25 cellular contexts compared by ENCODE assay signal in genomic region chr14:54646576-54647130, GRCh38.
A peak's percentile ranks its signal among the peaks of the same experiment; 100 is the strongest.
DNase-seq lines count a peak whose midpoint lies in the region; ATAC-seq and TF ChIP-seq lines count a peak whose summit lies in the region.
"Had no signal": no experiment of that assay in that cellular context is flagged by ENCODE, and none has a peak within 500 bp of the region (broad histone marks: within the 10 kb centered on the region; RNA-seq: fewer than 3 reads in every experiment).

No MANE protein-coding gene starts in this region.

- peak overlapping the region; percentile 82 for H3K27ac Mint-ChIP-seq in activated naive CD8-positive, alpha-beta T cell treated with anti-CD3 and anti-CD28 coated beads for 36 hours
- no peak overlapping the region for H3K27ac Mint-ChIP-seq in neural progenitor cell
- H3K27ac Mint-ChIP-seq: endodermal cell; nephron; stimulated activated naive B cell treated with anti-CD40 and anti-IgM and Interleukin-4, amounts not matched to agents 10 μg/mL and 1 μg/mL and 100 μg/mL, for 72 hours had no signal

- H3K79me2 ChIP-seq in Karpas-422 (ENCODE audit: low read length) = peaks cover 100% of the 10 kb centered on the region
- H3K79me2 ChIP-seq in neural progenitor cell (ENCODE audit: low read depth) = no peaks in the 10 kb centered on the region

- H3K36me3 Mint-ChIP-seq in activated naive CD8-positive, alpha-beta T cell treated with anti-CD3 and anti-CD28 coated beads for 36 hours = peaks cover 2% of the 10 kb centered on the region
- no peaks in the 10 kb centered on the region for H3K36me3 Mint-ChIP-seq in neural progenitor cell
- H3K36me3 Mint-ChIP-seq: stimulated activated naive B cell treated with anti-CD40 and anti-IgM and Interleukin-4, amounts not matched to agents 10 μg/mL and 1 μg/mL and 100 μg/mL, for 72 hours had no signal

- H3K9me3 ChIP-seq in Karpas-422 (ENCODE audit: low read length) (no peaks in the 10 kb centered on the region), neural progenitor cell (ENCODE audit: low read depth) (no peaks in the 10 kb centered on the region), subcutaneous abdominal adipose tissue (ENCODE audit: control insufficient read depth in 5 of 5, low read length in 5 of 5) (no peaks in the 10 kb centered on the region), WERI-Rb-1 (ENCODE audit: severe bottlenecking) (no peaks in the 10 kb centered on the region)
- H3K9me3 ChIP-seq: adrenal gland, body of pancreas, HAP-1, thoracic aorta had no signal

- H4K20me1 ChIP-seq in Karpas-422 (ENCODE audit: insufficient read depth, low read depth, low read length) (peaks cover 15% of the 10 kb centered on the region), neural progenitor cell (ENCODE audit: low read depth) (no peaks in the 10 kb centered on the region)

- H3K4me3 ChIP-seq in Karpas-422 (ENCODE audit: low read length) (no peak overlapping the region), neural progenitor cell (no peak overlapping the region), subcutaneous abdominal adipose tissue (ENCODE audit: low read depth in 1 of 5, low read length in 5 of 5) (no peak overlapping the region), WERI-Rb-1 (ENCODE audit: low read depth, low read length) (no peak overlapping the region)
- H3K4me3 ChIP-seq: adrenal gland, body of pancreas, HAP-1, skin epidermis, thoracic aorta had no signal

- H3K9me2 ChIP-seq in Karpas-422 (replicated peaks; ENCODE audit: insufficient read depth, low read length) = no peaks in the 10 kb centered on the region

- H3K36me3 ChIP-seq in Karpas-422 (ENCODE audit: insufficient read depth, low read length) = peaks cover 20% of the 10 kb centered on the region; the same call in 1 of the 2 replicates
- no peaks in the 10 kb centered on the region for H3K36me3 ChIP-seq in neural progenitor cell
- no peaks in the 10 kb centered on the region for H3K36me3 ChIP-seq in subcutaneous abdominal adipose tissue (ENCODE audit: control insufficient read depth in 5 of 5, insufficient read depth in 5 of 5, low read length in 5 of 5)
- H3K36me3 ChIP-seq in WERI-Rb-1 = no peaks in the 10 kb centered on the region; the same call in 1 of the 2 replicates
- H3K36me3 ChIP-seq: adrenal gland, HAP-1, thoracic aorta had no signal

- ATAC-seq in GM21367 (IDR thresholded peaks at IDR 0.05; ENCODE audit: unreplicated experiment) = no peak
- ATAC-seq: body of pancreas; Panc1; stimulated activated naive B cell treated with anti-CD40 and anti-IgM and Interleukin-4, amounts not matched to agents 10 μg/mL and 1 μg/mL and 100 μg/mL, for 72 hours had no signal

- H3K4me1 Mint-ChIP-seq in activated naive CD8-positive, alpha-beta T cell treated with anti-CD3 and anti-CD28 coated beads for 36 hours = peaks cover 25% of the 10 kb centered on the region
- peaks cover 33% of the 10 kb centered on the region for H3K4me1 Mint-ChIP-seq in neural progenitor cell

- TF ChIP-seq CTCF in neural progenitor cell (IDR thresholded peaks at IDR 0.05) (no peak), WERI-Rb-1 (IDR thresholded peaks at IDR 0.05; ENCODE audit: low read depth, low read length) (no peak)

- no peaks in the 10 kb centered on the region for H3K9me3 Mint-ChIP-seq in activated naive CD8-positive, alpha-beta T cell treated with anti-CD3 and anti-CD28 coated beads for 36 hours
- H3K9me3 Mint-ChIP-seq in neural progenitor cell = no peaks in the 10 kb centered on the region
- H3K9me3 Mint-ChIP-seq: endodermal cell; nephron; stimulated activated naive B cell treated with anti-CD40 and anti-IgM and Interleukin-4, amounts not matched to agents 10 μg/mL and 1 μg/mL and 100 μg/mL, for 72 hours had no signal

- H3K9ac ChIP-seq in Karpas-422 (ENCODE audit: low read length) (no peak overlapping the region), neural progenitor cell (no peak overlapping the region), subcutaneous abdominal adipose tissue (ENCODE audit: low read length in 5 of 5) (no peak overlapping the region)

- no peaks in the 10 kb centered on the region for H3K27me3 ChIP-seq in Karpas-422 (ENCODE audit: low read length)
- no peaks in the 10 kb centered on the region for H3K27me3 ChIP-seq in neural progenitor cell
- H3K27me3 ChIP-seq in subcutaneous abdominal adipose tissue (ENCODE audit: control insufficient read depth in 5 of 5, insufficient read depth in 4 of 5, low read length in 5 of 5) = no peaks in the 10 kb centered on the region
- no peaks in the 10 kb centered on the region for H3K27me3 ChIP-seq in WERI-Rb-1 (ENCODE audit: insufficient read depth, low read depth, severe bottlenecking)
- H3K27me3 ChIP-seq: adrenal gland, body of pancreas had no signal

- H3F3A ChIP-seq in neural progenitor cell (ENCODE audit: low read depth) = peaks cover 23% of the 10 kb centered on the region

- H3K4me1 ChIP-seq in Karpas-422 (ENCODE audit: low read length) (peaks cover 50% of the 10 kb centered on the region), neural progenitor cell (peaks cover 60% of the 10 kb centered on the region), subcutaneous abdominal adipose tissue (ENCODE audit: control insufficient read depth in 5 of 5, insufficient read depth in 5 of 5, low read length in 5 of 5) (peaks cover 4 to 48% (median 32%) of the 10 kb centered on the region in 5 donors)
- H3K4me1 ChIP-seq: body of pancreas had no signal

- peak overlapping the region; percentile 18 for H3K4me3 Mint-ChIP-seq in activated naive CD8-positive, alpha-beta T cell treated with anti-CD3 and anti-CD28 coated beads for 36 hours
- H3K4me3 Mint-ChIP-seq in neural progenitor cell = no peak overlapping the region
- H3K4me3 Mint-ChIP-seq: endodermal cell; nephron; stimulated activated naive B cell treated with anti-CD40 and anti-IgM and Interleukin-4, amounts not matched to agents 10 μg/mL and 1 μg/mL and 100 μg/mL, for 72 hours had no signal

- H3K27ac ChIP-seq in Karpas-422 (ENCODE audit: low read length) (peak overlapping the region; percentile 37), neural progenitor cell (no peak overlapping the region), subcutaneous abdominal adipose tissue (ENCODE audit: low read depth, low read length) (peak overlapping the region; percentile 5), WERI-Rb-1 (no peak overlapping the region)
- H3K27ac ChIP-seq: adrenal gland, body of pancreas had no signal

- H2AFZ ChIP-seq in Karpas-422 (ENCODE audit: low read length) (no peak overlapping the region), neural progenitor cell (replicated peaks) (no peak overlapping the region)

- no peak for DNase-seq in Karpas-422
- DNase-seq in activated naive CD8-positive, alpha-beta T cell treated with anti-CD3 and anti-CD28 coated beads for 36 hours = no peak
- DNase-seq in neural progenitor cell (ENCODE audit: low spot score) = no peak
- no peak for DNase-seq in WERI-Rb-1
- no peak for DNase-seq in SIG-M5 treated with dmso at 0.1 percent for 504 hours (lab: John Stamatoyannopoulos, UW; ENCODE audit: unreplicated experiment)
- DNase-seq: activated CD4-positive, alpha-beta T cell treated with anti-CD3 and anti-CD28 coated beads for 1 hour; activated effector memory CD4-positive, alpha-beta T cell treated with anti-CD3 and anti-CD28 coated beads, Interleukin-2, amount 50 U/mL, for 16 hours; adrenal gland; body of pancreas; C1 segment of cervical spinal cord; COR-L47; dermis blood vessel endothelial cell; hypothalamus; left colon; retina; Right ventricle myocardium superior; stimulated activated naive B cell treated with anti-CD40 and anti-IgM and Interleukin-4, amounts not matched to agents 10 μg/mL and 1 μg/mL and 100 μg/mL, for 72 hours had no signal

- H3K4me2 ChIP-seq in Karpas-422 (ENCODE audit: low read depth, low read length, poor library complexity, severe bottlenecking) = no peak overlapping the region
- peak overlapping the region; percentile 4 for H3K4me2 ChIP-seq in neural progenitor cell

- H3K27me3 Mint-ChIP-seq in activated naive CD8-positive, alpha-beta T cell treated with anti-CD3 and anti-CD28 coated beads for 36 hours = peaks cover 13% of the 10 kb centered on the region
- no peaks in the 10 kb centered on the region for H3K27me3 Mint-ChIP-seq in neural progenitor cell (ENCODE audit: insufficient read depth, low read depth)
- H3K27me3 Mint-ChIP-seq: stimulated activated naive B cell treated with anti-CD40 and anti-IgM and Interleukin-4, amounts not matched to agents 10 μg/mL and 1 μg/mL and 100 μg/mL, for 72 hours had no signal

Comparison
In these comparisons a context has a peak if more than half of its experiments do, and no peak if none do; other contexts are left out.
1. H3K27ac ChIP-seq: peak in Karpas-422 (single experiment) and subcutaneous abdominal adipose tissue (single experiment); none in neural progenitor cell (single experiment) and WERI-Rb-1 (single experiment).